ENCODE assay signal across 1 cellular context in genomic region chr19:1146418-1146711, GRCh38.
TF ChIP-seq lines count a peak whose summit lies in the region.

No MANE protein-coding gene starts in this region.

TF ChIP-seq in GM23338, 12 proteins besides CTCF, POLR2A, EP300 and RAD21 (continued from another document):
- TF ChIP-seq ZNF462 (CRISPR knock-in tag; IDR thresholded peaks at IDR 0.05) (no peak), REST (IDR thresholded peaks at IDR 0.05; ENCODE audit: unreplicated experiment) (no peak)
TF ChIP-seq in GM23338: peak in this region for 0.
